Comparison of ENCODE assay signal across 21 cellular contexts in genomic region chr6:105774247-105774646, GRCh38.
DNase-seq lines count a peak whose midpoint lies in the region; ATAC-seq and TF ChIP-seq lines count a peak whose summit lies in the region.
"Had no signal": no experiment of that assay in that cellular context is flagged by ENCODE, and none has a peak within 500 bp of the region (broad histone marks: within the 10 kb centered on the region; RNA-seq: fewer than 3 reads in every experiment).

No MANE protein-coding gene starts in this region.

- intact Hi-C loops in heart right ventricle (cut with DNase I) (no loop called here), cardiac septum (cut with DNase I) (no loop called here)

- H3K36me3 Mint-ChIP-seq in naive thymus-derived CD8-positive, alpha-beta T cell, result peaks cover 0 to 7% (median 5%) of the 10 kb centered on the region in 3 donors
- H3K36me3 Mint-ChIP-seq: stimulated activated effector memory CD8-positive, alpha-beta T cell treated with anti-CD3 and anti-CD28 coated beads, Interleukin-12 subunit alpha, Interleukin-12 subunit beta, amount 100 ng/mL, for 72 hours had no signal

- ATAC-seq in GM18867 (IDR thresholded peaks at IDR 0.05; ENCODE audit: unreplicated experiment) (peak; percentile 94), GM21423 (IDR thresholded peaks at IDR 0.05; ENCODE audit: unreplicated experiment) (peak; percentile 97), HG02938 (IDR thresholded peaks at IDR 0.05; ENCODE audit: unreplicated experiment) (peak; percentile 94), HG03460 (IDR thresholded peaks at IDR 0.05; ENCODE audit: unreplicated experiment) (peak; percentile 91), heart right ventricle (no peak)
- ATAC-seq in naive thymus-derived CD8-positive, alpha-beta T cell, result no peak
- ATAC-seq: stimulated activated effector memory CD8-positive, alpha-beta T cell treated with anti-CD3 and anti-CD28 coated beads, Interleukin-12 subunit alpha, Interleukin-12 subunit beta, amount 100 ng/mL, for 72 hours had no signal

- no peaks in the 10 kb centered on the region for H3K36me3 ChIP-seq in heart right ventricle
- H3K36me3 ChIP-seq: esophagus squamous epithelium, SJCRH30, transverse colon had no signal

- H3K27me3 ChIP-seq in heart right ventricle, result no peaks in the 10 kb centered on the region
- H3K27me3 ChIP-seq: esophagus squamous epithelium, hepatocyte, SJCRH30, transverse colon had no signal

- 92% methylated on average over 1 of the region's 1 CpG for WGBS in heart right ventricle, 2 donors

- no peaks in the 10 kb centered on the region for H3K4me1 ChIP-seq in heart right ventricle
- H3K4me1 ChIP-seq: Caco-2, SJCRH30, transverse colon had no signal

- peaks cover 0 to 22% (median 11%) of the 10 kb centered on the region in 9 donors for H3K9me3 Mint-ChIP-seq in naive thymus-derived CD8-positive, alpha-beta T cell

- no peak overlapping the region for H3K27ac ChIP-seq in heart right ventricle
- H3K27ac ChIP-seq: esophagus squamous epithelium, hepatocyte, SJCRH30, transverse colon had no signal

- no peaks in the 10 kb centered on the region for H3K27me3 Mint-ChIP-seq in naive thymus-derived CD8-positive, alpha-beta T cell
- H3K27me3 Mint-ChIP-seq: activated naive CD8-positive, alpha-beta T cell had no signal

- no peak for TF ChIP-seq CTCF in heart right ventricle (IDR thresholded peaks at IDR 0.05)

- H3K4me1 Mint-ChIP-seq in naive thymus-derived CD8-positive, alpha-beta T cell, result peaks cover 3 to 7% (median 7%) of the 10 kb centered on the region in 4 donors
- H3K4me1 Mint-ChIP-seq: stimulated activated effector memory CD8-positive, alpha-beta T cell treated with anti-CD3 and anti-CD28 coated beads, Interleukin-12 subunit alpha, Interleukin-12 subunit beta, amount 100 ng/mL, for 72 hours had no signal

- DNase-seq in heart right ventricle (no peak), NCI-H1436 treated with DMSO at 0.1 percent for 48 hours (lab: John Stamatoyannopoulos, UW) (no peak), cardiac septum (ENCODE audit: low spot score) (no peak)
- DNase-seq in naive thymus-derived CD8-positive, alpha-beta T cell, result no peak
- DNase-seq: Caco-2, esophagus squamous epithelium, GDM1, H7, KBM-7, kidney glomerular epithelial cell, NCI-H2227 treated with DMSO at 0.1 percent for 48 hours, SJCRH30, transverse colon had no signal

- H3K4me3 ChIP-seq in heart right ventricle, result no peak overlapping the region
- H3K4me3 ChIP-seq: esophagus squamous epithelium, hepatocyte, SJCRH30, transverse colon had no signal

- no peak overlapping the region for H3K4me3 Mint-ChIP-seq in naive thymus-derived CD8-positive, alpha-beta T cell
- H3K4me3 Mint-ChIP-seq: activated naive CD8-positive, alpha-beta T cell; stimulated activated effector memory CD8-positive, alpha-beta T cell treated with anti-CD3 and anti-CD28 coated beads, Interleukin-12 subunit alpha, Interleukin-12 subunit beta, amount 100 ng/mL, for 72 hours; T-helper 2 cell treated with Interferon-gamma antibody and Interleukin-4, amounts not matched to agents 5 μg/mL and 100 μg/mL, for 36 hours had no signal

- H3K9me3 ChIP-seq in heart right ventricle, result peaks cover 0 to 34% (median 9%) of the 10 kb centered on the region in 11 donors

- POLR2A ChIA-PET in naive thymus-derived CD8-positive, alpha-beta T cell (lab: Charles Lee), result no interaction called here

- H3K27ac Mint-ChIP-seq in naive thymus-derived CD8-positive, alpha-beta T cell, result no peak overlapping the region
- H3K27ac Mint-ChIP-seq: activated naive CD8-positive, alpha-beta T cell; stimulated activated effector memory CD8-positive, alpha-beta T cell treated with anti-CD3 and anti-CD28 coated beads, Interleukin-12 subunit alpha, Interleukin-12 subunit beta, amount 100 ng/mL, for 72 hours had no signal

Comparison
In these comparisons a context has a peak if more than half of its experiments do, and no peak if none do; other contexts are left out.
1. ATAC-seq: peak in GM18867 (single experiment), GM21423 (single experiment), HG02938 (single experiment) and HG03460 (single experiment); none in heart right ventricle (0 of 8) and naive thymus-derived CD8-positive, alpha-beta T cell (0 of 2).